1 cellular context compared by ENCODE assay signal in the genomic region with DNA sequence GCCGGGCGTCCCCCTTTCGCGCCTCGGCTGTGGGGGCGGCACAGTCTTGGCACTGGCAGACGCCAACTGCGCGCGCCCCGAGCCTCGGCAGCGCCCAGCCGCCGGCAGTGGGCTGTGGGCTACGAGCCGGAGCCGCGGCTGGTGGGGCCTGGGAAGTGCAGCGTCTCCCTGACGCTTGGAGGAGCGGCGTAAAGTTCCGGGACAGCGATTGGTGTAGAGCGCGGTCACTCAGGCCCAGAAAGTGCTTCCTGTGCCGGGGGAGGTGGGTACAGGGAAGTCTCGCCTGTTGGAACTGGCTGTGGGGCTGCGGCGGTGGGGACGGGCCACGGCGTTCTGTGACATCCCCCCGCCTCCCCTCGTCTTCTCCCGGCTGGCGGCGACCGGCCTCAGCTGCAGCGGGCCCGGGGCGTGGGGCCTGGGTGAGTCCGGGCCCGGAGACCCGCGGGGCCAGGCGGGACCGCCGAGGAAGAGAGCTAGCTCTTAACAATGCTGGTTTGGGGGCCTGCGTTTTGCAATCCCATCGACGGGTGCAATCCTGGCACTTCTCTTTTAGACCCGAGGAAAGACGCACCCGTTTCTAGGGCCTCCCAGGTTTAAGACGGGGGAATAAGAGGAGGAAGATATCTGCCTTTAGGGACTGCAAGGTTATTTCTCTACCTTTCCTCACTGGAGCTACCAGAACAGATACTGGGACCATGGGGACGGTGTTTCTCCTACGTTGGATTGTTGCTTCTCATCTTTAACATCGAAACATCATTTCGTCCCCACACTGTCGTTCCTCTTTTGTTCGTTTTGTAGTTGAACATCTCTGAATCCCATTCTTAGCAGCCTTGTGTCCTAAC.
A peak's percentile ranks its signal among the peaks of the same experiment; 100 is the strongest.
TF ChIP-seq lines count a peak whose summit lies in the region.

TSS of gene RWDD4 (minus strand) at position 157 of the 842 bp plus-strand sequence. CDS start 233 bp downstream, outside the sequence.
TSS of gene TRAPPC11 (plus strand) at position 265 of the 842 bp plus-strand sequence. CDS start 4,575 bp downstream, outside the sequence.

TF ChIP-seq in GM12878, 131 proteins besides CTCF, POLR2A, EP300 and RAD21 (continued from another document and continues in another):
- TF ChIP-seq, protein P1, sequence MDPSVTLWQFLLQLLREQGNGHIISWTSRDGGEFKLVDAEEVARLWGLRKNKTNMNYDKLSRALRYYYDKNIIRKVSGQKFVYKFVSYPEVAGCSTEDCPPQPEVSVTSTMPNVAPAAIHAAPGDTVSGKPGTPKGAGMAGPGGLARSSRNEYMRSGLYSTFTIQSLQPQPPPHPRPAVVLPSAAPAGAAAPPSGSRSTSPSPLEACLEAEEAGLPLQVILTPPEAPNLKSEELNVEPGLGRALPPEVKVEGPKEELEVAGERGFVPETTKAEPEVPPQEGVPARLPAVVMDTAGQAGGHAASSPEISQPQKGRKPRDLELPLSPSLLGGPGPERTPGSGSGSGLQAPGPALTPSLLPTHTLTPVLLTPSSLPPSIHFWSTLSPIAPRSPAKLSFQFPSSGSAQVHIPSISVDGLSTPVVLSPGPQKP (IDR thresholded peaks at IDR 0.05; ENCODE audit: low read depth, low read length) = peak; percentile 29; the same call in 1 of the 2 replicates
- TF ChIP-seq HDGF (IDR thresholded peaks at IDR 0.05) = peak; percentile 64; the same call in 1 of the 2 replicates
- peak; percentile 51 for TF ChIP-seq RELA (IDR thresholded peaks at IDR 0.05; ENCODE audit: borderline replicate concordance, partially characterized antibody)
- no peak for TF ChIP-seq SUPT20H (IDR thresholded peaks at IDR 0.05; ENCODE audit: borderline replicate concordance, control insufficient read depth, low read depth, low read length)
- TF ChIP-seq GATAD2B (conservative IDR thresholded peaks at IDR 0.05; ENCODE audit: low read depth) = peak; percentile 91; the same call in 1 of the 2 replicates
- TF ChIP-seq, protein P2, sequence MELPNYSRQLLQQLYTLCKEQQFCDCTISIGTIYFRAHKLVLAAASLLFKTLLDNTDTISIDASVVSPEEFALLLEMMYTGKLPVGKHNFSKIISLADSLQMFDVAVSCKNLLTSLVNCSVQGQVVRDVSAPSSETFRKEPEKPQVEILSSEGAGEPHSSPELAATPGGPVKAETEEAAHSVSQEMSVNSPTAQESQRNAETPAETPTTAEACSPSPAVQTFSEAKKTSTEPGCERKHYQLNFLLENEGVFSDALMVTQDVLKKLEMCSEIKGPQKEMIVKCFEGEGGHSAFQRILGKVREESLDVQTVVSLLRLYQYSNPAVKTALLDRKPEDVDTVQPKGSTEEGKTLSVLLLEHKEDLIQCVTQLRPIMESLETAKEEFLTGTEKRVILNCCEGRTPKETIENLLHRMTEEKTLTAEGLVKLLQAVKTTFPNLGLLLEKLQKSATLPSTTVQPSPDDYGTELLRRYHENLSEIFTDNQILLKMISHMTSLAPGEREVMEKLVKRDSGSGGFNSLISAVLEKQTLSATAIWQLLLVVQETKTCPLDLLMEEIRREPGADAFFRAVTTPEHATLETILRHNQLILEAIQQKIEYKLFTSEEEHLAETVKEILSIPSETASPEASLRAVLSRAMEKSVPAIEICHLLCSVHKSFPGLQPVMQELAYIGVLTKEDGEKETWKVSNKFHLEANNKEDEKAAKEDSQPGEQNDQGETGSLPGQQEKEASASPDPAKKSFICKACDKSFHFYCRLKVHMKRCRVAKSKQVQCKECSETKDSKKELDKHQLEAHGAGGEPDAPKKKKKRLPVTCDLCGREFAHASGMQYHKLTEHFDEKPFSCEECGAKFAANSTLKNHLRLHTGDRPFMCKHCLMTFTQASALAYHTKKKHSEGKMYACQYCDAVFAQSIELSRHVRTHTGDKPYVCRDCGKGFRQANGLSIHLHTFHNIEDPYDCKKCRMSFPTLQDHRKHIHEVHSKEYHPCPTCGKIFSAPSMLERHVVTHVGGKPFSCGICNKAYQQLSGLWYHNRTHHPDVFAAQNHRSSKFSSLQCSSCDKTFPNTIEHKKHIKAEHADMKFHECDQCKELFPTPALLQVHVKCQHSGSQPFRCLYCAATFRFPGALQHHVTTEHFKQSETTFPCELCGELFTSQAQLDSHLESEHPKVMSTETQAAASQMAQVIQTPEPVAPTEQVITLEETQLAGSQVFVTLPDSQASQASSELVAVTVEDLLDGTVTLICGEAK (IDR thresholded peaks at IDR 0.05; ENCODE audit: borderline replicate concordance) = peak; percentile 82; the same call in 1 of the 2 replicates
- peak; percentile 3; the same call in 1 of the 2 replicates for TF ChIP-seq SPI1 (IDR thresholded peaks at IDR 0.05; ENCODE audit: borderline replicate concordance, insufficient read depth, low read depth, low read length)
- peak; percentile 87 for TF ChIP-seq IKZF1 (conservative IDR thresholded peaks at IDR 0.05)
- 0 out of 2 replicates have a peak, but pooled peaks have one; percentile 25 for TF ChIP-seq NKRF (conservative IDR thresholded peaks at IDR 0.05)
- TF ChIP-seq EGR1 (IDR thresholded peaks at IDR 0.05; ENCODE audit: borderline replicate concordance in 1 of 2, low read depth in 2 of 2, low read length in 2 of 2) = no peak
- TF ChIP-seq ASH2L (IDR thresholded peaks at IDR 0.05; ENCODE audit: borderline replicate concordance, low read depth) = 0 out of 2 replicates have a peak, but pooled peaks have one; percentile 65
- 0 out of 2 replicates have a peak, but pooled peaks have one; percentile 10 for TF ChIP-seq PAX5 (IDR thresholded peaks at IDR 0.05; ENCODE audit: borderline replicate concordance, low read depth, low read length)
- 0 out of 2 replicates have a peak, but pooled peaks have one; percentile 12 for TF ChIP-seq TBL1XR1 (IDR thresholded peaks at IDR 0.05; ENCODE audit: low read depth, low read length)
- TF ChIP-seq CREB1 (IDR thresholded peaks at IDR 0.05; ENCODE audit: low read depth) = peak; percentile 85
- peak; percentile 99 for TF ChIP-seq DPF2 (IDR thresholded peaks at IDR 0.05)
- TF ChIP-seq MYC (IDR thresholded peaks at IDR 0.05; ENCODE audit: insufficient read depth, insufficient read length, insufficient replicate concordance, low read length, severe bottlenecking) = no peak
- no peak for TF ChIP-seq MXI1 (IDR thresholded peaks at IDR 0.05; ENCODE audit: low read depth, low read length)
- TF ChIP-seq, protein P3, sequence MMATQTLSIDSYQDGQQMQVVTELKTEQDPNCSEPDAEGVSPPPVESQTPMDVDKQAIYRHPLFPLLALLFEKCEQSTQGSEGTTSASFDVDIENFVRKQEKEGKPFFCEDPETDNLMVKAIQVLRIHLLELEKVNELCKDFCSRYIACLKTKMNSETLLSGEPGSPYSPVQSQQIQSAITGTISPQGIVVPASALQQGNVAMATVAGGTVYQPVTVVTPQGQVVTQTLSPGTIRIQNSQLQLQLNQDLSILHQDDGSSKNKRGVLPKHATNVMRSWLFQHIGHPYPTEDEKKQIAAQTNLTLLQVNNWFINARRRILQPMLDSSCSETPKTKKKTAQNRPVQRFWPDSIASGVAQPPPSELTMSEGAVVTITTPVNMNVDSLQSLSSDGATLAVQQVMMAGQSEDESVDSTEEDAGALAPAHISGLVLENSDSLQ (IDR thresholded peaks at IDR 0.05) = peak; percentile 99
- TF ChIP-seq RB1 (IDR thresholded peaks at IDR 0.05; ENCODE audit: borderline replicate concordance) = 0 out of 2 replicates have a peak, but pooled peaks have one; percentile 4
- TF ChIP-seq IKZF2 (IDR thresholded peaks at IDR 0.05) = peak; percentile 67 to 69
- peak; percentile 75 for TF ChIP-seq POLR2AphosphoS5 (IDR thresholded peaks at IDR 0.05; ENCODE audit: low read length)
- peak; percentile 23 for TF ChIP-seq MEF2B (IDR thresholded peaks at IDR 0.05; ENCODE audit: partially characterized antibody, poor library complexity, severe bottlenecking)
- peak; percentile 50; the same call in 1 of the 2 replicates for TF ChIP-seq LARP7 (IDR thresholded peaks at IDR 0.05)
- TF ChIP-seq, protein P4, sequence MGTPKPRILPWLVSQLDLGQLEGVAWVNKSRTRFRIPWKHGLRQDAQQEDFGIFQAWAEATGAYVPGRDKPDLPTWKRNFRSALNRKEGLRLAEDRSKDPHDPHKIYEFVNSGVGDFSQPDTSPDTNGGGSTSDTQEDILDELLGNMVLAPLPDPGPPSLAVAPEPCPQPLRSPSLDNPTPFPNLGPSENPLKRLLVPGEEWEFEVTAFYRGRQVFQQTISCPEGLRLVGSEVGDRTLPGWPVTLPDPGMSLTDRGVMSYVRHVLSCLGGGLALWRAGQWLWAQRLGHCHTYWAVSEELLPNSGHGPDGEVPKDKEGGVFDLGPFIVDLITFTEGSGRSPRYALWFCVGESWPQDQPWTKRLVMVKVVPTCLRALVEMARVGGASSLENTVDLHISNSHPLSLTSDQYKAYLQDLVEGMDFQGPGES (IDR thresholded peaks at IDR 0.05) = peak; percentile 78
- no peak for TF ChIP-seq IRF5 (IDR thresholded peaks at IDR 0.05; ENCODE audit: borderline replicate concordance)
- peak; percentile 89 for TF ChIP-seq GABPA (IDR thresholded peaks at IDR 0.05; ENCODE audit: low read depth)
- peak; percentile 41; the same call in 1 of the 2 replicates for TF ChIP-seq NBN (IDR thresholded peaks at IDR 0.05)
- no peak for TF ChIP-seq KDM1A (IDR thresholded peaks at IDR 0.05; ENCODE audit: borderline replicate concordance)
- 0 out of 2 replicates have a peak, but pooled peaks have one; percentile 9 for TF ChIP-seq ZNF207 (IDR thresholded peaks at IDR 0.05; ENCODE audit: borderline replicate concordance)
- TF ChIP-seq CHD2 (IDR thresholded peaks at IDR 0.05; ENCODE audit: borderline replicate concordance, low read depth, low read length) = peak; percentile 91
- TF ChIP-seq SP1 (IDR thresholded peaks at IDR 0.05; ENCODE audit: low read depth, low read length) = peak; percentile 92
- TF ChIP-seq, protein P5, sequence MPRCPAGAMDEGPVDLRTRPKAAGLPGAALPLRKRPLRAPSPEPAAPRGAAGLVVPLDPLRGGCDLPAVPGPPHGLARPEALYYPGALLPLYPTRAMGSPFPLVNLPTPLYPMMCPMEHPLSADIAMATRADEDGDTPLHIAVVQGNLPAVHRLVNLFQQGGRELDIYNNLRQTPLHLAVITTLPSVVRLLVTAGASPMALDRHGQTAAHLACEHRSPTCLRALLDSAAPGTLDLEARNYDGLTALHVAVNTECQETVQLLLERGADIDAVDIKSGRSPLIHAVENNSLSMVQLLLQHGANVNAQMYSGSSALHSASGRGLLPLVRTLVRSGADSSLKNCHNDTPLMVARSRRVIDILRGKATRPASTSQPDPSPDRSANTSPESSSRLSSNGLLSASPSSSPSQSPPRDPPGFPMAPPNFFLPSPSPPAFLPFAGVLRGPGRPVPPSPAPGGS (IDR thresholded peaks at IDR 0.05; ENCODE audit: borderline replicate concordance, insufficient read depth, low read depth, low read length, poor library complexity, severe bottlenecking) = no peak
- TF ChIP-seq E4F1 (IDR thresholded peaks at IDR 0.05; ENCODE audit: borderline replicate concordance, partially characterized antibody) = peak; percentile 69
- TF ChIP-seq PBX3 (IDR thresholded peaks at IDR 0.05; ENCODE audit: insufficient replicate concordance, low read depth, low read length) = peak; percentile 99
